In the genomic region with DNA sequence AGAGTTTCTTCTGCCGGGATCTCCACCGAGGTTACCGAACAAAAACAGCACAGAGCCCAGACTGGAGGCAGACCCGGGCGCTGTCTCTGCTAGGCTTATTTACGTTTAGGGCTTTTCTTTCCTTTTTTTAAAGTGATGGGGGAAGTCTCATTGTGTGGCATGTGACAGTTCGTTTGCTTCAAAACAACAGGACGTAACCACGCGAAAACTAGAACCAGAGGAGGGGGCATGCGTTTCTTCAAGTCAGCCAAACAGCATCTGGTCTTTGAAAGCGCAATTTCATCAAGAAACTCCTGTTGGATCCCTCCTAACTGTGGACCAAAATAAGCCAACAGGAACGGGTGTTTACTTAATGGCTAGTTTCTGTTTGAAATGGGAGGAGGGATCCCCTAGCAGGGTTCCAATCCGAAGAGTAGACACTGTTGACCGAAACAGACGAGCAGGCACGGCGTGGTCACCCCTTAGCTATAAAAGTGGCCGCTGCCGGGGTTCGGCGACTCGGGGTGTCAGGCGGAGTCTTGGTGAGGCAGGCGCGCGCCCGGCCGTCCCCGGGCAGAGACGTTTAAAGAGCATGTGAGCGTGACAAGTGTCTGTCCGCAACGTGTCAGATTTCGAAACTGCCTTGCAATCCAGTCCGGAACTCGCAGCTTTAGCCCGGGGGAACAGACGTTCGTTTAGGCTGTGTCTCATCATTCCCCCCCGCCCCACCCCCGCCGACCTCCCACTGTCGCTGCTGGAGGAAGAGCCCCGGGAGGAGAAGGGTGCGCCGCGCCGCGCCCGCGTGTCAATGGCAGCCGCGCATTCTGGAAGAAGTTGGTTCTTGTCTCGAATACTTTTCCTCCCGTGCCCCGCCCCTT, we compare ENCODE assay signal across 8 cellular contexts. TPM values are rescaled to one million over a fixed set of nuclear protein-coding genes. Genes with fewer than 3 reads are reported as not detected.
DNase-seq lines count a peak whose midpoint lies in the region; ATAC-seq and TF ChIP-seq lines count a peak whose summit lies in the region.

No MANE protein-coding gene starts in this region.

- H3K9me1 ChIP-seq in IMR-90 (ENCODE audit: insufficient read depth, low read length), result peaks cover 4% of the 10 kb centered on the region; the same call in 1 of the 2 replicates

- no peak; the same call in 1 of the 2 replicates for TF ChIP-seq RAD21 in IMR-90 (IDR thresholded peaks at IDR 0.05; ENCODE audit: low read length)

- peak overlapping the region; percentile 61 to 62 for H4K8ac ChIP-seq in IMR-90 (ENCODE audit: low read depth in 2 of 2, low read length in 2 of 2)

- H3K4me1 ChIP-seq in IMR-90 (ENCODE audit: control insufficient read depth, insufficient read depth, low read length) (peaks cover 2% of the 10 kb centered on the region), cardiac muscle cell (ENCODE audit: low read depth) (peaks cover 14% of the 10 kb centered on the region)

- peak overlapping the region; percentile 87 for H2AK9ac ChIP-seq in IMR-90 (replicated peaks; ENCODE audit: low read depth, low read length, poor library complexity)

- H4K91ac ChIP-seq in IMR-90 (ENCODE audit: insufficient read depth, low read depth, low read length), result peak overlapping the region; percentile 74

- H3K56ac ChIP-seq in IMR-90 (ENCODE audit: extremely low read depth, insufficient read depth, low read length), result peak overlapping the region; percentile 85

- H3K4me1 Mint-ChIP-seq in activated naive CD8-positive, alpha-beta T cell treated with anti-CD3 and anti-CD28 coated beads for 36 hours, result peaks cover 30% of the 10 kb centered on the region
- H3K4me1 Mint-ChIP-seq in progenitor cell of endocrine pancreas (ENCODE audit: low read depth), result peaks cover 36% of the 10 kb centered on the region

- peak; percentile 97 for DNase-seq in DMS53 treated with DMSO at 0.1 percent for 48 hours (lab: John Stamatoyannopoulos, UW; ENCODE audit: unreplicated experiment)
- DNase-seq in IMR-90, result peak; percentile 90
- DNase-seq in SKM-1 treated with dmso at 0.1 percent for 144 hours (lab: John Stamatoyannopoulos, UW; ENCODE audit: unreplicated experiment), result peak; percentile 94
- DNase-seq in activated naive CD8-positive, alpha-beta T cell treated with anti-CD3 and anti-CD28 coated beads for 36 hours, result peak; percentile 82
- DNase-seq in cardiac muscle cell (ENCODE audit: low read depth in 1 of 2, low spot score in 1 of 2), result peak; percentile 83 to 92
- peak; percentile 47 for DNase-seq in progenitor cell of endocrine pancreas (ENCODE audit: low spot score, unreplicated experiment)
- peak; percentile 89 for DNase-seq in ureter (ENCODE audit: low spot score)

- no peaks in the 10 kb centered on the region for H3K27me3 Mint-ChIP-seq in activated naive CD8-positive, alpha-beta T cell treated with anti-CD3 and anti-CD28 coated beads for 36 hours
- no peaks in the 10 kb centered on the region for H3K27me3 Mint-ChIP-seq in progenitor cell of endocrine pancreas

- H2AFZ ChIP-seq in IMR-90 (replicated peaks; ENCODE audit: low read length, poor library complexity), result peak overlapping the region; percentile 85

- H3K9me3 ChIP-seq in IMR-90 (ENCODE audit: control insufficient read depth, insufficient read depth, low read length) (no peaks in the 10 kb centered on the region), cardiac muscle cell (ENCODE audit: low read depth) (no peaks in the 10 kb centered on the region)

- CTCF ChIA-PET in IMR-90 (lab: Yijun Ruan, JAX), result no interaction called here

- H2BK20ac ChIP-seq in IMR-90 (ENCODE audit: low read depth, low read length), result peak overlapping the region; percentile 22; the same call in 1 of the 2 replicates

- TF ChIP-seq POLR2A in IMR-90 (IDR thresholded peaks at IDR 0.05; ENCODE audit: low read depth, low read length), result peak; percentile 96

- H3K4ac ChIP-seq in IMR-90 (ENCODE audit: low read depth, low read length), result peak overlapping the region; percentile 89

- BruUV-seq in IMR-90 (replicated peaks; lab: Mats Ljungman, UMichigan), result no TSS peak

- peaks cover 7% of the 10 kb centered on the region for H3K36me3 Mint-ChIP-seq in activated naive CD8-positive, alpha-beta T cell treated with anti-CD3 and anti-CD28 coated beads for 36 hours
- H3K36me3 Mint-ChIP-seq in progenitor cell of endocrine pancreas (ENCODE audit: insufficient read depth), result peaks cover 3% of the 10 kb centered on the region

- intact Hi-C loops in IMR-90 (cut with micrococcal nuclease), result loop anchor here (1.0 to 2.0 kb wide), 3 partner anchors 146 to 175 kb away; no protein-coding TSS in a partner anchor

- H4K20me1 ChIP-seq in IMR-90 (ENCODE audit: insufficient read depth, low read length), result peaks cover 2% of the 10 kb centered on the region; the same call in 1 of the 2 replicates

- H2BK120ac ChIP-seq in IMR-90 (ENCODE audit: low read depth, low read length), result peak overlapping the region; percentile 73

- H3K4me2 ChIP-seq in IMR-90 (ENCODE audit: low read depth, low read length), result peak overlapping the region; percentile 82

- H2AK5ac ChIP-seq in IMR-90 (ENCODE audit: low read depth, low read length), result peak overlapping the region; percentile 59

- peak; percentile 52 for ATAC-seq in GM21447 (IDR thresholded peaks at IDR 0.05; ENCODE audit: unreplicated experiment)
- ATAC-seq in IMR-90 (ENCODE audit: low read depth), result peak; percentile 11

- peak overlapping the region; percentile 92 for H3K23ac ChIP-seq in IMR-90 (ENCODE audit: low read depth, low read length)

- H3K18ac ChIP-seq in IMR-90 (ENCODE audit: low read depth, low read length), result peak overlapping the region; percentile 46

- no peaks in the 10 kb centered on the region for H3K9me3 Mint-ChIP-seq in activated naive CD8-positive, alpha-beta T cell treated with anti-CD3 and anti-CD28 coated beads for 36 hours
- H3K9me3 Mint-ChIP-seq in progenitor cell of endocrine pancreas (ENCODE audit: low read depth), result no peaks in the 10 kb centered on the region

- peak overlapping the region; percentile 20; the same call in 2 of the 3 replicates for H2BK15ac ChIP-seq in IMR-90 (ENCODE audit: low read depth, low read length)

- peak overlapping the region; percentile 82 for H3K14ac ChIP-seq in IMR-90 (replicated peaks; ENCODE audit: low read depth, low read length)

- H3K27ac ChIP-seq in IMR-90 (ENCODE audit: insufficient read depth, low read length), result peak overlapping the region; percentile 91
- H3K27ac ChIP-seq in cardiac muscle cell, result peak overlapping the region; percentile 94

- POLR2A ChIA-PET in IMR-90 (lab: Charles Lee; ENCODE audit: unreplicated experiment), result interaction anchor here (0.6 to 1.0 kb wide), 5 partner anchors 43 to 224 kb away, joined by 3 to 12 read pairs (median 4); no protein-coding TSS in a partner anchor

- dilution Hi-C loops in IMR-90 (cut with HindIII; ENCODE audit: low sequenced_read_pairs, unreplicated experiment), result no loop called here

- H3K27me3 ChIP-seq in IMR-90 (ENCODE audit: control insufficient read depth, insufficient read depth, low read length) (no peaks in the 10 kb centered on the region), cardiac muscle cell (no peaks in the 10 kb centered on the region)

- H3K79me1 ChIP-seq in IMR-90 (ENCODE audit: low read depth in 1 of 2, low read length in 2 of 2), result peaks cover 0 to 3% of the 10 kb centered on the region in 2 experiments; a peak in 2 of 4 replicates

- in situ Hi-C loops in IMR-90 (cut with MboI; ENCODE audit: low sequenced_read_pairs), result no loop called here

- 0% methylated on average over 25 of the region's 57 CpGs; no CpG with 5 or more reads in 1 of the 2 experiments for WGBS in IMR-90 (ENCODE audit: extremely low coverage in 2 of 2, insufficient read length in 1 of 2), 2 experiments

- peak overlapping the region; percentile 13 for H4K5ac ChIP-seq in IMR-90 (ENCODE audit: low read depth, low read length)

- no peak for TF ChIP-seq CTCF in IMR-90 (conservative IDR thresholded peaks at IDR 0.05; ENCODE audit: low read depth, low read length)
- TF ChIP-seq CTCF in cardiac muscle cell (IDR thresholded peaks at IDR 0.05; ENCODE audit: low read depth, low read length), result no peak
- TF ChIP-seq CTCF in progenitor cell of endocrine pancreas (IDR thresholded peaks at IDR 0.05; ENCODE audit: unreplicated experiment), result no peak

- peak overlapping the region; percentile 84 for H3K4me3 Mint-ChIP-seq in activated naive CD8-positive, alpha-beta T cell treated with anti-CD3 and anti-CD28 coated beads for 36 hours
- H3K4me3 Mint-ChIP-seq in progenitor cell of endocrine pancreas (ENCODE audit: low read depth), result peak overlapping the region; percentile 96

- H3K36me3 ChIP-seq in IMR-90 (ENCODE audit: control insufficient read depth, insufficient read depth, low read length) (no peaks in the 10 kb centered on the region; the same call in 1 of the 2 replicates), cardiac muscle cell (no peaks in the 10 kb centered on the region)

- H2BK5ac ChIP-seq in IMR-90 (ENCODE audit: low read depth, low read length, poor library complexity, severe bottlenecking), result peak overlapping the region; percentile 79

- H3K9ac ChIP-seq in IMR-90 (ENCODE audit: low read depth, low read length), result peak overlapping the region; percentile 79

- H3K4me3 ChIP-seq in IMR-90 (ENCODE audit: insufficient read depth, low read depth, low read length), result peak overlapping the region; percentile 85
- peak overlapping the region; percentile 97 for H3K4me3 ChIP-seq in cardiac muscle cell

- peak overlapping the region; percentile 95 for H3K27ac Mint-ChIP-seq in activated naive CD8-positive, alpha-beta T cell treated with anti-CD3 and anti-CD28 coated beads for 36 hours
- peak overlapping the region; percentile 100 for H3K27ac Mint-ChIP-seq in progenitor cell of endocrine pancreas

TF ChIP-seq in IMR-90, 13 proteins besides CTCF, POLR2A, EP300 and RAD21 (continues in another document):
- TF ChIP-seq CHD1 (IDR thresholded peaks at IDR 0.05; ENCODE audit: low read depth, low read length), result peak; percentile 98
- TF ChIP-seq RCOR1 (IDR thresholded peaks at IDR 0.05; ENCODE audit: insufficient replicate concordance, low read length), result no peak
- TF ChIP-seq BHLHE40 (IDR thresholded peaks at IDR 0.05; ENCODE audit: low read depth, low read length), result no peak
- peak; percentile 46 for TF ChIP-seq USF2 (IDR thresholded peaks at IDR 0.05; ENCODE audit: low read depth, low read length)

RNA-seq across cellular contexts. Expression of gene TGIF1, which starts 0.9 kb away (rescaled TPM):
- total RNA-seq in IMR-90 (2012; rRNA removed) (100 and 118 TPM in 2 replicates), cardiac muscle cell (43.0 and 62.7 TPM in 2 replicates), progenitor cell of endocrine pancreas (111 and 112 TPM in 2 replicates), ureter (64.0 TPM)
- polyA plus RNA-seq in IMR-90 (2012; rRNA removed) (43.7 and 62.1 TPM in 2 replicates), cardiac muscle cell (41.2 and 62.8 TPM in 2 replicates)
- 51.3 and 79.1 TPM in 2 replicates for polyA plus RNA-seq in IMR-90 (2012; cell fraction: cytosol; rRNA removed)
- 84.3 and 252 TPM in 2 replicates for polyA plus RNA-seq in IMR-90 (2012; cell fraction: nucleus; rRNA removed; ENCODE audit: low replicate concordance)
- 10 to 100 TPM; 18.8 to 21.2 TPM for total RNA-seq in activated naive CD8-positive, alpha-beta T cell treated with anti-CD3 and anti-CD28 coated beads for 36 hours

Comparison
In these comparisons a context has a peak if more than half of its experiments do, and no peak if none do; other contexts are left out.
1. Peak in every context shown above with its lines: DNase-seq, ATAC-seq, H3K4me3 ChIP-seq and H3K27ac ChIP-seq.
2. DNase-seq: peak in every context shown above with its lines; median percentile 97 in DMS53 treated with DMSO at 0.1 percent for 48 hours; 94 in SKM-1 treated with dmso at 0.1 percent for 144 hours; 90 in IMR-90; 89 in ureter; 88 in cardiac muscle cell; 82 in activated naive CD8-positive, alpha-beta T cell treated with anti-CD3 and anti-CD28 coated beads for 36 hours; 47 in progenitor cell of endocrine pancreas.